In the genomic region with DNA sequence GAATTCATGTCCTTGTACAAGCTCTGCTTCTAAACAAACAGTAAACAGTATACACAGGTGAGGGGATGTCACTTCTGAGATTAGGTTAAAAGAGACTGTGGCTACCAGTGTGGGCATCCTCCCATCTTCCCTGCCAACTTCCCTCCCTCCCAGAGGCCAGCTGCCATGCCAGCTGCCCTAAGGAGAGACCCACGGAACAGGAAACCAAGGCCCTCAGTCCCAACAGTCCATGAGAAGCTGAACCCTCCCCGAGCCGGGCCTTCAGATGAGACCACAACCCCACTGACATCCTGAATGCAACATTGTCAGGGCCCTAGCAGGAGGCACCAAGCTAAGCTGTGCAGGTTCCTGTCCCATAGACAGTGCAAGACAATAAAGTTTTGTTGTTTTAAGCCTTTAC, we compare ENCODE assay signal across 16 cellular contexts.
"Had no signal": no experiment of that assay in that cellular context is flagged by ENCODE, and none has a peak within 500 bp of the region (broad histone marks: within the 10 kb centered on the region; RNA-seq: fewer than 3 reads in every experiment).

No MANE protein-coding gene starts in this region.

- H3K36me3 ChIP-seq: brain microvascular endothelial cell had no signal

- H3K27ac Mint-ChIP-seq: activated naive CD4-positive, alpha-beta T cell treated with anti-CD3 and anti-CD28 coated beads, Interleukin-2, amount 50 U/mL, for 72 hours; T-helper 2 cell treated with Interferon-gamma antibody and Interleukin-4, amounts not matched to agents 5 μg/mL and 100 μg/mL, for 36 hours had no signal

- H3K27me3 ChIP-seq: brain microvascular endothelial cell, foreskin keratinocyte, heart left ventricle had no signal

- H3K27ac ChIP-seq: brain microvascular endothelial cell, foreskin keratinocyte had no signal

- FAIRE-seq: endometrium, keratinocyte had no signal

- H3K9me3 Mint-ChIP-seq: activated naive CD4-positive, alpha-beta T cell treated with anti-CD3 and anti-CD28 coated beads, Interleukin-2, amount 50 U/mL, for 72 hours; T-helper 2 cell treated with Interferon-gamma antibody and Interleukin-4, amounts not matched to agents 5 μg/mL and 100 μg/mL, for 36 hours had no signal

- H3K4me1 ChIP-seq: foreskin keratinocyte had no signal

- ATAC-seq: activated CD4-positive, CD25-positive, alpha-beta regulatory T cell treated with anti-CD3 and anti-CD28 coated beads, Interleukin-2, amount 50 U/mL, for 24 hours; activated naive CD4-positive, alpha-beta T cell treated with anti-CD3 and anti-CD28 coated beads, Interleukin-2, amount 50 U/mL, for 72 hours; foreskin keratinocyte; heart left ventricle; stimulated activated naive CD8-positive, alpha-beta T cell treated with anti-CD3 and anti-CD28 coated beads, Interleukin-15, Interleukin-2, amounts not matched to agents 100 U/mL and 50 U/mL, for 24 hours had no signal

- H3K4me3 ChIP-seq: heart left ventricle had no signal

- H3K9me3 ChIP-seq: heart left ventricle had no signal

- H3K4me3 Mint-ChIP-seq: naive B cell; T-helper 2 cell treated with Interferon-gamma antibody and Interleukin-4, amounts not matched to agents 5 μg/mL and 100 μg/mL, for 36 hours had no signal

- H3K36me3 Mint-ChIP-seq: activated naive CD4-positive, alpha-beta T cell treated with anti-CD3 and anti-CD28 coated beads, Interleukin-2, amount 50 U/mL, for 72 hours had no signal

- DNase-seq: activated effector memory CD4-positive, alpha-beta T cell treated with Interleukin-2 at 50 U/mL for 16 hours; activated T-cell treated with anti-CD3 and anti-CD28 coated beads, Interleukin-2, amount 50 U/mL, for 1 hour; amniotic stem cell; brain microvascular endothelial cell; cerebellar nuclear complex; foreskin keratinocyte; heart left ventricle; naive B cell; nucleus accumbens; stimulated activated CD4-positive, alpha-beta T cell treated with anti-CD3 and anti-CD28 coated beads, Interleukin-12 subunit alpha, Interleukin-12 subunit beta, amount 100 ng/mL, for 4 hours; stimulated activated naive CD8-positive, alpha-beta T cell treated with anti-CD3 and anti-CD28 coated beads, Interleukin-15, Interleukin-2, amounts not matched to agents 100 U/mL and 50 U/mL, for 24 hours had no signal
